14 cellular contexts compared by ENCODE assay signal in the genomic region with DNA sequence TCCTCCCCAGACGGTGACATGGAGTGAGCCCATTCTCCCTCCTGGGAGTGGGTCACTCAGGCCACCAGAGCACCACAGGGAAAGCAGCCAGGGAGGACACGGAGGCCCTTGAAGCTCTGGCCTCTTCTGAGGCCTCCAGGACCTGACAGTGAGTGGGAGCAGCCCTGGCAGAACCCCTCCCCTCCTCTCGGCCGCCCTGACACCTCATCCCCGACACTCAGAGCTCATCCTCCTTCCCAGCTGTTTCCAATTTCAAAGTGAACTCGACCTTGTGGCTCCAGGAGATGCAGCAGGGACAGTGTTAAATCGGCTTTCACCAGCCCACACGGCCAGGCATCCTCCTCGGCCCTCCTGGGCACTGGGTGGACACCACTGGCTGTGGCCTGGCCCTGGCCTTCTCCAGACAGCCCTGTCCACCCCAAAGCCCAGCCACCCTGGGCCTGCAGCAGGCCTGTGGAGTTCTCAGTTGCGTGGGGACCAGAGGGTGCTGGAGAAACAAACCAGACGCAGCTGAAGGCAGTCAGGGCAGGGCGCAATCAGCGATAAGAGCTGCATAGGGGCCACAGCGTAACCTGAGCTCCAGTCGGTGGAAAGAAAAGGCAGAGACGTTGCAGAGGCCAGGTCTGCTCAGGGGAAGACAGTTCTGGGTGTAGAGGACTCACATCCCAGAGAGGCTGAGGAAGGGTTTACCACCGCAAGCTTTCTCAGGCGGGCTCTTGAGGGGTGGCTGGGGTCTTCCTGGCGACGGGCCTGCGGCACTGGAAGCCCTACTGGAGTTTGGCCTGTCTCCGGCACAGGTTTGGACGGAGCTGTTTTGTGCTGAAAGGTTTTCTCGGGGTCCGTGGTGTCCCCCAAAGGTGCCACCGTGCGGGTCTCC. TPM values are rescaled to one million over a fixed set of nuclear protein-coding genes. Genes with fewer than 3 reads are reported as not detected.
DNase-seq lines count a peak whose midpoint lies in the region; ATAC-seq and TF ChIP-seq lines count a peak whose summit lies in the region.
"Had no signal": no experiment of that assay in that cellular context is flagged by ENCODE, and none has a peak within 500 bp of the region (broad histone marks: within the 10 kb centered on the region; RNA-seq: fewer than 3 reads in every experiment).

No MANE protein-coding gene starts in this region.

- no peak overlapping the region for H3K4me2 ChIP-seq in fibroblast of lung (ENCODE audit: extremely low read depth, insufficient read depth, low read length)

- TF ChIP-seq CTCF in fibroblast of lung (conservative IDR thresholded peaks at IDR 0.05 in 1 of 2, IDR thresholded peaks at IDR 0.05 in 1 of 2; ENCODE audit: low read depth in 1 of 2, low read length in 2 of 2) (no peak), right lobe of liver (IDR thresholded peaks at IDR 0.05) (no peak), transverse colon (IDR thresholded peaks at IDR 0.05) (no peak)

- no peak for TF ChIP-seq EP300 in transverse colon (IDR thresholded peaks at IDR 0.05; ENCODE audit: low read depth)

- POLR2A ChIA-PET in T-cell (lab: Charles Lee), result no interaction called here

- no peaks in the 10 kb centered on the region for H4K20me1 ChIP-seq in fibroblast of lung (ENCODE audit: control insufficient read depth, extremely low read depth, insufficient read depth, low read length)

- H3K27ac ChIP-seq in fibroblast of lung (ENCODE audit: insufficient read depth, low read length) (peak overlapping the region; percentile 43), right lobe of liver (no peak overlapping the region), transverse colon (peak overlapping the region in 1 of 4 donors; percentile 8)
- H3K27ac ChIP-seq: testis had no signal

- H3K4me1 ChIP-seq in fibroblast of lung (ENCODE audit: control insufficient read depth, extremely low read depth, insufficient read depth, low read length), result no peaks in the 10 kb centered on the region
- H3K4me1 ChIP-seq in right lobe of liver, result no peaks in the 10 kb centered on the region
- no peaks in the 10 kb centered on the region for H3K4me1 ChIP-seq in transverse colon
- H3K4me1 ChIP-seq: testis had no signal

- no peak overlapping the region for H3K27ac Mint-ChIP-seq in T-cell
- H3K27ac Mint-ChIP-seq: activated CD4-positive, alpha-beta T cell treated with anti-CD3 and anti-CD28 coated beads, Interleukin-2, amount 10 ng/mL, durations not matched to agents 7 days and 5 days; activated T-helper 2 cell treated with anti-CD3 and anti-CD28 coated beads, Interferon-gamma antibody, Interleukin-2, Interleukin-4, amounts not matched to agents 10 μg/mL and 5 μg/mL and 100 μg/mL, durations not matched to agents 14 hours and 24 hours and 36 hours; T-helper 1 cell treated with Interleukin-12 subunit alpha and Interleukin-12 subunit beta and Interleukin-4 antibody, amounts not matched to agents 30 μg/mL and 1 μg/mL, for 36 hours had no signal

- intact Hi-C loops in right lobe of liver (cut with DNase I) (no loop called here), transverse colon (cut with DNase I; ENCODE audit: low total_unique reads) (no loop called here)

- WGBS in right lobe of liver (ENCODE audit: insufficient coverage, low coverage, low lambda C conversion rate, missing lambda C conversion rate), result 40% methylated on average over 8 of the region's 27 CpGs
- 75% methylated on average over 27 of the region's 27 CpGs; no CpG with 5 or more reads in 1 of the 2 donors for WGBS in transverse colon (ENCODE audit: low coverage in 1 of 2), 2 donors

- H3K4me3 ChIP-seq in fibroblast of lung (replicated peaks in 1 of 4; ENCODE audit: control extremely low read depth in 1 of 4, insufficient read depth in 1 of 4, low read depth in 3 of 4, low read length in 4 of 4), result no peak overlapping the region
- no peak overlapping the region for H3K4me3 ChIP-seq in right lobe of liver
- no peak overlapping the region for H3K4me3 ChIP-seq in transverse colon
- H3K4me3 ChIP-seq: testis had no signal

- TF ChIP-seq POLR2A in right lobe of liver (IDR thresholded peaks at IDR 0.05), result no peak
- TF ChIP-seq POLR2A in transverse colon (IDR thresholded peaks at IDR 0.05), result no peak

- H3K9me3 ChIP-seq in fibroblast of lung (ENCODE audit: control insufficient read depth, insufficient read depth, low read depth, low read length) (no peaks in the 10 kb centered on the region), right lobe of liver (no peaks in the 10 kb centered on the region), transverse colon (no peaks in the 10 kb centered on the region)
- H3K9me3 ChIP-seq: testis had no signal

- H3K4me1 Mint-ChIP-seq in T-cell, result no peaks in the 10 kb centered on the region
- H3K4me1 Mint-ChIP-seq: activated CD4-positive, alpha-beta T cell treated with anti-CD3 and anti-CD28 coated beads, Interleukin-2, amount 10 ng/mL, durations not matched to agents 7 days and 5 days had no signal

- H2AFZ ChIP-seq in fibroblast of lung (ENCODE audit: low read length), result no peak overlapping the region

- no peaks in the 10 kb centered on the region for H3K9me3 Mint-ChIP-seq in T-cell
- H3K9me3 Mint-ChIP-seq: activated CD4-positive, alpha-beta T cell treated with anti-CD3 and anti-CD28 coated beads, Interleukin-2, amount 10 ng/mL, durations not matched to agents 7 days and 5 days; activated T-helper 2 cell treated with anti-CD3 and anti-CD28 coated beads, Interferon-gamma antibody, Interleukin-2, Interleukin-4, amounts not matched to agents 10 μg/mL and 5 μg/mL and 100 μg/mL, durations not matched to agents 14 hours and 24 hours and 36 hours; T-helper 1 cell treated with Interleukin-12 subunit alpha and Interleukin-12 subunit beta and Interleukin-4 antibody, amounts not matched to agents 30 μg/mL and 1 μg/mL, for 36 hours had no signal

- CTCF ChIA-PET in T-cell (lab: Charles Lee), result no interaction called here

- in situ Hi-C loops in transverse colon (cut with MboI; ENCODE audit: low pct_ligation_motif_present in 1 of 4, low pct_unique_long_range_greater_than_20kb in 1 of 4, low sequenced_read_pairs in 3 of 4), result no loop called here

- H3K79me2 ChIP-seq in fibroblast of lung (ENCODE audit: control insufficient read depth, insufficient read depth, low read length), result peaks cover 8% of the 10 kb centered on the region

- peaks cover 71% of the 10 kb centered on the region for H3K36me3 ChIP-seq in fibroblast of lung (ENCODE audit: control insufficient read depth, insufficient read depth, low read length)
- peaks cover 0 to 10% (median 0%) of the 10 kb centered on the region in 4 donors for H3K36me3 ChIP-seq in right lobe of liver
- peaks cover 0 to 3% (median 0%) of the 10 kb centered on the region in 4 donors for H3K36me3 ChIP-seq in transverse colon

- no peaks in the 10 kb centered on the region for H3K27me3 ChIP-seq in fibroblast of lung (ENCODE audit: control insufficient read depth, insufficient read depth, low read length)
- no peaks in the 10 kb centered on the region for H3K27me3 ChIP-seq in right lobe of liver
- no peaks in the 10 kb centered on the region for H3K27me3 ChIP-seq in transverse colon
- H3K27me3 ChIP-seq: testis had no signal

- no peaks in the 10 kb centered on the region for H3K36me3 Mint-ChIP-seq in T-cell

- H3K4me3 Mint-ChIP-seq in T-cell, result no peak overlapping the region
- H3K4me3 Mint-ChIP-seq: activated CD4-positive, alpha-beta T cell treated with anti-CD3 and anti-CD28 coated beads, Interleukin-2, amount 10 ng/mL, durations not matched to agents 7 days and 5 days; T-helper 1 cell treated with Interleukin-12 subunit alpha and Interleukin-12 subunit beta and Interleukin-4 antibody, amounts not matched to agents 30 μg/mL and 1 μg/mL, for 36 hours had no signal

- ATAC-seq in activated CD4-positive, CD25-positive, alpha-beta regulatory T cell treated with anti-CD3 and anti-CD28 coated beads, Interleukin-2, amount 50 U/mL, for 24 hours, result no peak
- ATAC-seq in right lobe of liver (peak in 3 of 4 donors; percentile 0 to 2 (median 1)), T-cell (replicated peaks in 1 of 4) (no peak)

- H3K27me3 Mint-ChIP-seq in T-cell, result no peaks in the 10 kb centered on the region
- H3K27me3 Mint-ChIP-seq: activated CD4-positive, alpha-beta T cell treated with anti-CD3 and anti-CD28 coated beads, Interleukin-2, amount 10 ng/mL, durations not matched to agents 7 days and 5 days had no signal

- DNase-seq in activated CD4-positive, CD25-positive, alpha-beta regulatory T cell treated with anti-CD3 and anti-CD28 coated beads, Interleukin-2, amount 50 U/mL, for 72 hours, result peak; percentile 13
- DNase-seq in fibroblast of lung (ENCODE audit: low read depth in 2 of 2) (peak in 1 of 2 donors; percentile 30), right lobe of liver (peak in 2 of 3 donors; percentile 17 to 62), transverse colon (peak; percentile 4), T-helper 9 cell (no peak), T-cell (no peak)
- no peak for DNase-seq in effector CD8-positive, alpha-beta T cell (lab: John Stamatoyannopoulos, UW)
- DNase-seq: activated CD4-positive, alpha-beta T cell treated with anti-CD3 and anti-CD28 coated beads, Interleukin-2, amount 10 ng/mL, durations not matched to agents 7 days and 5 days; effector CD4-positive, alpha-beta T cell; testis had no signal

- no peak overlapping the region for H3K9ac ChIP-seq in fibroblast of lung (ENCODE audit: insufficient read depth, low read length)

RNA-seq across cellular contexts. Expression of a gene that starts 27.0 kb away (rescaled TPM):
- total RNA-seq in fibroblast of lung (0.26 and 1.3 TPM in 2 replicates), right lobe of liver (100 to 1,000 TPM; 141 to 668 (median 417) TPM), transverse colon (not detected), T-cell (1 to 10 TPM in 3 of 5 donors, under 1 TPM in 1, not detected in 1; 0.95 to 6.1 (median 2.5) TPM)
- polyA plus RNA-seq in fibroblast of lung, result 0.27 TPM in 1 of 2 replicates, not detected in the other
- polyA plus RNA-seq in fibroblast of lung (2012), result 0.12 and 0.19 TPM in 2 replicates
- not detected in 2 replicates for polyA minus RNA-seq in fibroblast of lung (ENCODE audit: low replicate concordance)
- total RNA-seq: activated CD4-positive, alpha-beta T cell treated with anti-CD3 and anti-CD28 coated beads, Interleukin-2, amount 10 ng/mL, durations not matched to agents 7 days and 5 days had no signal

RNA-seq across cellular contexts. Expression of a gene that starts 30.4 kb away (rescaled TPM):
- 782 and 928 TPM in 2 replicates for total RNA-seq in fibroblast of lung
- 346 and 702 TPM in 2 replicates for polyA plus RNA-seq in fibroblast of lung
- 857 and 2,080 TPM in 2 replicates for polyA plus RNA-seq in fibroblast of lung (2012)
- 367 and 1,367 TPM in 2 replicates for polyA minus RNA-seq in fibroblast of lung (ENCODE audit: low replicate concordance)
- 10 to 100 TPM; 17.3 to 81.7 (median 38.4) TPM for total RNA-seq in right lobe of liver
- total RNA-seq in transverse colon, result 100 to 1,000 TPM; 172 to 550 (median 346) TPM
- total RNA-seq in T-cell, result 10 to 100 TPM; 33.8 to 85.2 (median 60.7) TPM
- polyA plus RNA-seq: neural cell had no signal

RNA-seq across cellular contexts. Expression of a gene that starts 55.9 kb away (rescaled TPM):
- total RNA-seq in fibroblast of lung (5.4 and 9.6 TPM in 2 replicates), right lobe of liver (1 to 10 TPM in 1 of 6 experiments, under 1 TPM in 3, not detected in 2; 0.31 to 1.7 (median 0.51) TPM), transverse colon (10 to 100 TPM in 1 of 4 donors, 1 to 10 TPM in 2, not detected in 1; 1.2 to 11.0 (median 8.5) TPM), T-cell (10 to 100 TPM in 3 of 5 donors, 1 to 10 TPM in 2; 1.4 to 22.8 (median 12.5) TPM)
- 2.9 and 4.4 TPM in 2 replicates for polyA plus RNA-seq in fibroblast of lung
- polyA plus RNA-seq in fibroblast of lung (2012), result 12.2 and 25.0 TPM in 2 replicates
- polyA minus RNA-seq in fibroblast of lung (ENCODE audit: low replicate concordance), result 6.7 and 13.7 TPM in 2 replicates

Comparison
In these comparisons a context has a peak if more than half of its experiments do, and no peak if none do; other contexts are left out.
1. DNase-seq: peak in activated CD4-positive, CD25-positive, alpha-beta regulatory T cell treated with anti-CD3 and anti-CD28 coated beads, Interleukin-2, amount 50 U/mL, for 72 hours (single experiment), right lobe of liver (2 of 3) and transverse colon (single experiment); none in effector CD8-positive, alpha-beta T cell (single experiment), T-helper 9 cell (single experiment) and T-cell (0 of 34).
2. ATAC-seq: peak in right lobe of liver (3 of 4); none in activated CD4-positive, CD25-positive, alpha-beta regulatory T cell treated with anti-CD3 and anti-CD28 coated beads, Interleukin-2, amount 50 U/mL, for 24 hours (0 of 2) and T-cell (0 of 4).
3. RNA of a gene that starts 27.0 kb away (total RNA-seq): 141 to 668 TPM in right lobe of liver; 0.95 to 6.1 TPM in T-cell, 0.26 to 1.3 TPM in fibroblast of lung and not detected in transverse colon; every median in the first group is over 10 times any median in the second.